Comparison of ENCODE assay signal across 8 cellular contexts in genomic region chr5:140700177-140701144, GRCh38. TPM values are rescaled to one million over a fixed set of nuclear protein-coding genes. Genes with fewer than 3 reads are reported as not detected.
DNase-seq lines count a peak whose midpoint lies in the region; ATAC-seq and TF ChIP-seq lines count a peak whose summit lies in the region.

ZMAT2 (plus strand) TSS chr5:140700447; CDS start chr5:140700461, 14 bp downstream.

- DNase-seq in NCI-H69 (lab: John Stamatoyannopoulos, UW), result peak; percentile 99
- DNase-seq in activated CD4-positive, alpha-beta T cell treated with anti-CD3 and anti-CD28 coated beads, Interleukin-2, amount 10 ng/mL, durations not matched to agents 7 days and 5 days, result peak; percentile 97
- DNase-seq in coronary artery (ENCODE audit: low spot score), result peak; percentile 93
- DNase-seq in left colon, result peak; percentile 96
- DNase-seq in stimulated activated CD4-positive, alpha-beta T cell treated with anti-CD3 and anti-CD28 coated beads, Interleukin-1b, Interleukin-23, amount 100 ng/mL, for 48 hours, result peak; percentile 93

- intact Hi-C loops in left colon (cut with DNase I, micrococcal nuclease), result no loop called here

- TF ChIP-seq CTCF in coronary artery (IDR thresholded peaks at IDR 0.05), result no peak

- peak within 1 kb of the TSS; percentile 86 for H3K9ac ChIP-seq in BLaER1

- H3K4me1 ChIP-seq in BLaER1, result peaks cover 21% of the 10 kb centered on the region

- H3K4me2 ChIP-seq in BLaER1, result peak within 1 kb of the TSS; percentile 97

- POLR2A ChIA-PET in activated CD4-positive, alpha-beta T cell treated with anti-CD3 and anti-CD28 coated beads, Interleukin-2, amount 10 ng/mL, durations not matched to agents 7 days and 5 days (lab: Charles Lee), result interaction anchor here (0.6 kb wide), 1 partner anchor 7 kb away, joined by 4 read pairs; no protein-coding TSS in a partner anchor

- H3K4me1 Mint-ChIP-seq in activated CD4-positive, alpha-beta T cell treated with anti-CD3 and anti-CD28 coated beads, Interleukin-2, amount 10 ng/mL, durations not matched to agents 7 days and 5 days, result peaks cover 28% of the 10 kb centered on the region

- H3K9me3 ChIP-seq in BLaER1, result no peaks in the 10 kb centered on the region

- peak within 1 kb of the TSS; percentile 94 for H3K27ac Mint-ChIP-seq in activated CD4-positive, alpha-beta T cell treated with anti-CD3 and anti-CD28 coated beads, Interleukin-2, amount 10 ng/mL, durations not matched to agents 7 days and 5 days

- peak within 1 kb of the TSS; percentile 97 for H3K4me3 Mint-ChIP-seq in activated CD4-positive, alpha-beta T cell treated with anti-CD3 and anti-CD28 coated beads, Interleukin-2, amount 10 ng/mL, durations not matched to agents 7 days and 5 days

- ATAC-seq in GM19328 (IDR thresholded peaks at IDR 0.05; ENCODE audit: unreplicated experiment) (peak; percentile 93), HG03520 (IDR thresholded peaks at IDR 0.05; ENCODE audit: unreplicated experiment) (peak; percentile 97), left colon (peak; percentile 99)

- no peaks in the 10 kb centered on the region for H3K27me3 ChIP-seq in BLaER1

- peaks cover 6% of the 10 kb centered on the region; the same call in 1 of the 2 replicates for H4K20me1 ChIP-seq in BLaER1

- peak within 1 kb of the TSS; percentile 78 for H3K27ac ChIP-seq in BLaER1
- peak within 1 kb of the TSS; percentile 52 to 76 for H3K27ac ChIP-seq in coronary artery

- H3K4me3 ChIP-seq in BLaER1, result peak within 1 kb of the TSS; percentile 83
- H3K4me3 ChIP-seq in coronary artery, result peak within 1 kb of the TSS; percentile 91

- peaks cover 84% of the 10 kb centered on the region for H3K36me3 ChIP-seq in BLaER1

- no peaks in the 10 kb centered on the region for H3K27me3 Mint-ChIP-seq in activated CD4-positive, alpha-beta T cell treated with anti-CD3 and anti-CD28 coated beads, Interleukin-2, amount 10 ng/mL, durations not matched to agents 7 days and 5 days

- no peaks in the 10 kb centered on the region for H3K9me3 Mint-ChIP-seq in activated CD4-positive, alpha-beta T cell treated with anti-CD3 and anti-CD28 coated beads, Interleukin-2, amount 10 ng/mL, durations not matched to agents 7 days and 5 days

- CTCF ChIA-PET in activated CD4-positive, alpha-beta T cell treated with anti-CD3 and anti-CD28 coated beads, Interleukin-2, amount 10 ng/mL, durations not matched to agents 7 days and 5 days (lab: Charles Lee), result interaction anchor here (0.5 to 1.3 kb wide), 5 partner anchors 10 to 1052 kb away, joined by 3 to 6 read pairs (median 3); partner anchors contain the start of genes CXXC5 and HARS1

- peaks cover 75% of the 10 kb centered on the region for H3K36me3 Mint-ChIP-seq in activated CD4-positive, alpha-beta T cell treated with anti-CD3 and anti-CD28 coated beads, Interleukin-2, amount 10 ng/mL, durations not matched to agents 7 days and 5 days (ENCODE audit: low read depth)

RNA-seq across cellular contexts. Expression of gene ZMAT2, which starts in this region (rescaled TPM):
- total RNA-seq in activated CD4-positive, alpha-beta T cell treated with anti-CD3 and anti-CD28 coated beads, Interleukin-2, amount 10 ng/mL, durations not matched to agents 7 days and 5 days, result 10 to 100 TPM; 52.4 to 61.3 TPM
- 10 to 100 TPM; 41.4 to 49.9 TPM for total RNA-seq in left colon

Comparison
In these comparisons a context has a peak if more than half of its experiments do, and no peak if none do; other contexts are left out.
1. Peak in every context shown above with its lines: DNase-seq, ATAC-seq, H3K4me3 ChIP-seq and H3K27ac ChIP-seq.